ENCODE assay signal across 8 cellular contexts in genomic region chr11:35138606-35138948, GRCh38.
DNase-seq lines count a peak whose midpoint lies in the region; ATAC-seq and TF ChIP-seq lines count a peak whose summit lies in the region.

No MANE protein-coding gene starts in this region.

- H3K4me3 ChIP-seq in GM12864 (ENCODE audit: low read depth, low read length), result peak overlapping the region; percentile 90
- H3K4me3 ChIP-seq in fibroblast of pulmonary artery (replicated peaks; ENCODE audit: low read depth, low read length), result peak overlapping the region; percentile 82
- H3K4me3 ChIP-seq in rectal smooth muscle tissue (ENCODE audit: low read length), result peak overlapping the region; percentile 71

- ATAC-seq in SK-N-SH treated with all-trans-retinoic acid at 6 μM for 48 hours, result peak; percentile 15
- ATAC-seq in HG03175 (IDR thresholded peaks at IDR 0.05; ENCODE audit: unreplicated experiment), result no peak
- no peak for ATAC-seq in HG02938 (IDR thresholded peaks at IDR 0.05; ENCODE audit: unreplicated experiment)

- TF ChIP-seq CTCF in GM12864 (IDR thresholded peaks at IDR 0.05; ENCODE audit: low read depth, low read length, missing control alignments), result no peak
- TF ChIP-seq CTCF in fibroblast of pulmonary artery (IDR thresholded peaks at IDR 0.05; ENCODE audit: low read length, missing control alignments), result no peak

- DNase-seq in GM12864 (ENCODE audit: low read depth), result no peak
- no peak for DNase-seq in fibroblast of pulmonary artery (ENCODE audit: low read depth)
- no peak for DNase-seq in SKM-1 (lab: John Stamatoyannopoulos, UW; ENCODE audit: unreplicated experiment)
- DNase-seq in central memory CD4-positive, alpha-beta T cell, result no peak

- peak overlapping the region; percentile 89 for H3K9ac ChIP-seq in rectal smooth muscle tissue (ENCODE audit: low read length)

- H3K27me3 ChIP-seq in rectal smooth muscle tissue (ENCODE audit: control insufficient read depth, insufficient read depth, low read length), result no peaks in the 10 kb centered on the region

- H3K36me3 ChIP-seq in rectal smooth muscle tissue (ENCODE audit: control insufficient read depth, insufficient read depth, low read length), result no peaks in the 10 kb centered on the region

- H3K27ac ChIP-seq in rectal smooth muscle tissue (ENCODE audit: low read depth, low read length), result peak overlapping the region; percentile 97

- peaks cover 11% of the 10 kb centered on the region for H3K4me1 ChIP-seq in rectal smooth muscle tissue (ENCODE audit: control insufficient read depth, insufficient read depth, low read length)

TF ChIP-seq in SK-N-SH treated with all-trans-retinoic acid at 6 μM for 48 hours, 23 proteins besides CTCF, POLR2A, EP300 and RAD21:
- no peak for TF ChIP-seq ZFP3 (CRISPR knock-in tag; IDR thresholded peaks at IDR 0.05)
- TF ChIP-seq TOX (CRISPR knock-in tag; IDR thresholded peaks at IDR 0.05; ENCODE audit: borderline replicate concordance), result no peak
TF ChIP-seq in SK-N-SH treated with all-trans-retinoic acid at 6 μM for 48 hours: peak in this region for 0.
